ENCODE assay signal across 15 cellular contexts in the genomic region with DNA sequence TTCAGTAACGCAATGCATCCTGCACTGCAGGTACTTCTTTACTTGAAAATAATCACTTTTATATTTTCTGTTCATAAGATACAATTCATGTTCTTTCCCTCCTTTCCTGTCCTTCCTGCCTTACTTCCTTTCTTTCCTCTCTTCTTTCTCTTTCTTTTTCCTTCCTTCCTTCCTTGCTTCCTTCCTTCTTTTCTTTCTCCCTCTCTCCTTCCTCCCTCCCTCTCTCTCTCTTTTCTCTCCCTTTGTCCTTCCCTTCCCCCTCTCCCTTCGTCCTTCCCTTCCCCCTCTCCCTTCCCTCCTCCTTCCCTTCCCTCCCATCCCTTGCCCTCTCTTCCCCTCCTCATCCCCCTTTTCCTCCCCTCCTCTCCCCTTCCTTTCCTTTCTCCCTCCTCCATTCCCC.
DNase-seq lines count a peak whose midpoint lies in the region; ATAC-seq and TF ChIP-seq lines count a peak whose summit lies in the region.
"Had no signal": no experiment of that assay in that cellular context is flagged by ENCODE, and none has a peak within 500 bp of the region (broad histone marks: within the 10 kb centered on the region; RNA-seq: fewer than 3 reads in every experiment).

No MANE protein-coding gene starts in this region.

- H3K36me3 ChIP-seq in colonic mucosa (no peaks in the 10 kb centered on the region), esophagus squamous epithelium (no peaks in the 10 kb centered on the region)
- H3K36me3 ChIP-seq: BLaER1 treated with 17β-estradiol and CSF1 and Interleukin-3, amounts not matched to agents 10 nM and 100 nM had no signal

- no peak for ATAC-seq in activated T-cell treated with anti-CD3 and anti-CD28 coated beads, Interleukin-2, amount 50 U/mL, for 72 hours (replicated peaks in 1 of 2)
- ATAC-seq in T-helper 17 cell (no peak), GM18867 (IDR thresholded peaks at IDR 0.05; ENCODE audit: unreplicated experiment) (no peak)

- intact Hi-C loops in colonic mucosa (cut with DNase I) (no loop called here), esophagus squamous epithelium (cut with DNase I) (no loop called here)

- no peak for TF ChIP-seq POLR2A in esophagus squamous epithelium (IDR thresholded peaks at IDR 0.05)

- no peaks in the 10 kb centered on the region for H3K27me3 Mint-ChIP-seq in activated T-cell treated with anti-CD3 and anti-CD28 coated beads, Interleukin-2, amount 50 U/mL, for 72 hours (ENCODE audit: low read depth)
- H3K27me3 Mint-ChIP-seq in T-helper 17 cell = no peaks in the 10 kb centered on the region
- H3K27me3 Mint-ChIP-seq: CD4-positive, CD25-positive, alpha-beta regulatory T cell had no signal

- H3K27ac Mint-ChIP-seq in activated T-cell treated with anti-CD3 and anti-CD28 coated beads, Interleukin-2, amount 50 U/mL, for 72 hours = peak overlapping the region; percentile 14
- H3K27ac Mint-ChIP-seq in T-helper 17 cell = peak overlapping the region; percentile 83
- H3K27ac Mint-ChIP-seq: H9 had no signal

- H3K4me3 Mint-ChIP-seq in activated T-cell treated with anti-CD3 and anti-CD28 coated beads, Interleukin-2, amount 50 U/mL, for 72 hours = no peak overlapping the region
- H3K4me3 Mint-ChIP-seq in T-helper 17 cell = peak overlapping the region; percentile 72
- H3K4me3 Mint-ChIP-seq: CD4-positive, CD25-positive, alpha-beta regulatory T cell; H9 had no signal

- 61 to 86% methylated on average over 2 of the region's 2 CpGs for WGBS in esophagus squamous epithelium, 2 donors

- no peaks in the 10 kb centered on the region for H3K36me3 Mint-ChIP-seq in activated T-cell treated with anti-CD3 and anti-CD28 coated beads, Interleukin-2, amount 50 U/mL, for 72 hours (ENCODE audit: insufficient read depth in 2 of 2)
- no peaks in the 10 kb centered on the region for H3K36me3 Mint-ChIP-seq in T-helper 17 cell (ENCODE audit: low read depth)
- H3K36me3 Mint-ChIP-seq: CD4-positive, CD25-positive, alpha-beta regulatory T cell had no signal

- no peak overlapping the region for H3K27ac ChIP-seq in colonic mucosa
- no peak overlapping the region for H3K27ac ChIP-seq in esophagus squamous epithelium

- H3K9me3 ChIP-seq in T-helper 17 cell (ENCODE audit: control insufficient read depth, low read length, poor library complexity, severe bottlenecking) (no peaks in the 10 kb centered on the region), colonic mucosa (no peaks in the 10 kb centered on the region), esophagus squamous epithelium (no peaks in the 10 kb centered on the region)
- H3K9me3 ChIP-seq: BLaER1 treated with 17β-estradiol and CSF1 and Interleukin-3, amounts not matched to agents 10 nM and 100 nM had no signal

- H3K9ac ChIP-seq in colonic mucosa (ENCODE audit: low read depth in 2 of 2, low read length in 2 of 2) = no peak overlapping the region
- H3K9ac ChIP-seq: BLaER1 treated with 17β-estradiol and CSF1 and Interleukin-3, amounts not matched to agents 10 nM and 100 nM had no signal

- H3K27me3 ChIP-seq in colonic mucosa (no peaks in the 10 kb centered on the region), esophagus squamous epithelium (no peaks in the 10 kb centered on the region)
- H3K27me3 ChIP-seq: BLaER1 treated with 17β-estradiol and CSF1 and Interleukin-3, amounts not matched to agents 10 nM and 100 nM had no signal

- H3K4me3 ChIP-seq in colonic mucosa (no peak overlapping the region), esophagus squamous epithelium (no peak overlapping the region)
- H3K4me3 ChIP-seq: BLaER1 treated with 17β-estradiol and CSF1 and Interleukin-3, amounts not matched to agents 10 nM and 100 nM; GM12878 had no signal

- H3K4me1 ChIP-seq in colonic mucosa = no peaks in the 10 kb centered on the region
- H3K4me1 ChIP-seq in esophagus squamous epithelium = peaks cover 0 to 9% (median 0%) of the 10 kb centered on the region in 3 donors

- TF ChIP-seq CTCF in colonic mucosa (IDR thresholded peaks at IDR 0.05) (no peak), esophagus squamous epithelium (IDR thresholded peaks at IDR 0.05) (no peak)

- no peaks in the 10 kb centered on the region for H3K9me3 Mint-ChIP-seq in activated T-cell treated with anti-CD3 and anti-CD28 coated beads, Interleukin-2, amount 50 U/mL, for 72 hours
- H3K9me3 Mint-ChIP-seq: CD4-positive, CD25-positive, alpha-beta regulatory T cell; H9 had no signal

- DNase-seq in activated T-cell treated with anti-CD3 and anti-CD28 coated beads, Interleukin-2, amount 50 U/mL, for 72 hours = no peak
- DNase-seq in activated T-cell treated with anti-CD3 and anti-CD28 coated beads, Interleukin-2, amount 50 U/mL, for 48 hours = no peak
- DNase-seq in T-helper 17 cell = no peak
- DNase-seq in colonic mucosa = peak; percentile 7
- DNase-seq in esophagus squamous epithelium (lab: John Stamatoyannopoulos, UW) = no peak
- no peak for DNase-seq in SKM-1 treated with dmso at 0.1 percent for 144 hours (lab: John Stamatoyannopoulos, UW; ENCODE audit: unreplicated experiment)
- DNase-seq: 8988T, Calu3, DMS 273 treated with DMSO at 0.1 percent for 48 hours, GOT3, H9 had no signal

- H3K4me1 Mint-ChIP-seq in activated T-cell treated with anti-CD3 and anti-CD28 coated beads, Interleukin-2, amount 50 U/mL, for 72 hours (ENCODE audit: low read depth) = peaks cover 11% of the 10 kb centered on the region
- peaks cover 15% of the 10 kb centered on the region for H3K4me1 Mint-ChIP-seq in T-helper 17 cell
